1 cellular context compared by ENCODE assay signal in the genomic region with DNA sequence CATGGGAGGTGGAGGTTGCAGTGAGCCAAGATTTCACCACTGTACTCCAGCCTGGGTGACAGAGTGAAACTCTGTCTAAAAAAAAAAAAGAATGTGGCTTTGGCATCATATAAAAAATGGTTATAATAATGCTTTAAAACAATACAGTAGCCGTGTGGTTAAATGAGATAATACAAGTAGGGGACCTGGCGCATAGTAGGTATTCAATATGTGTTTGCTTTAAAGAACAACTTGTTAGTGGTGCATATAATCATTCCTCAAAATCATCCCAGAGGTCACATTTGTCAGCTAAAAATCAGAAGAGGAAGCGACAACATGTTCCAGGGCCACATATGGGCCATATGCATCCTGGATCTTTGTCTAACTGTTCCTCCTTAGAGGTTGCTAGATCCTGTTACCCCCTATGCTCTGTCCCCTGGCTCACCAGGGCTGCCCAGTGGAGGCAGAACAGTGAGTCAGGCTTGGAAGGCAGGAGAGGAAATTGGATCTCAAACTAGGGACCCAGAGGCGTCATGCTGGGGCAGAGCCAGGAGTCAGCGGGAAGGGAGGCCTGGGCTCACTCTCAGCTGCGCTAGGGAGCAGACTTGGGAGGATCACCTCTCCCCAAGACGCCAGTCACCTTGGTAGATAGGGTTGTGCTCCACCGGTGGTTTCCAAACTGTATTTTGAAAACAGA.
A peak's percentile ranks its signal among the peaks of the same experiment; 100 is the strongest.
TF ChIP-seq lines count a peak whose summit lies in the region.

No MANE protein-coding gene starts in this region.

TF ChIP-seq in HepG2, 621 proteins besides CTCF, POLR2A, EP300 and RAD21:
- TF ChIP-seq NCOA5 (CRISPR knock-in tag; IDR thresholded peaks at IDR 0.05) = no peak
- TF ChIP-seq ZNF678 (CRISPR knock-in tag; IDR thresholded peaks at IDR 0.05) = no peak
- TF ChIP-seq AHR (CRISPR knock-in tag; IDR thresholded peaks at IDR 0.05) = no peak
- TF ChIP-seq ZKSCAN1 (IDR thresholded peaks at IDR 0.05; ENCODE audit: low read length) = peak; percentile 58; the same call in 1 of the 2 replicates
- TF ChIP-seq FLYWCH1 (CRISPR knock-in tag; IDR thresholded peaks at IDR 0.05) = no peak
- TF ChIP-seq, protein P1, sequence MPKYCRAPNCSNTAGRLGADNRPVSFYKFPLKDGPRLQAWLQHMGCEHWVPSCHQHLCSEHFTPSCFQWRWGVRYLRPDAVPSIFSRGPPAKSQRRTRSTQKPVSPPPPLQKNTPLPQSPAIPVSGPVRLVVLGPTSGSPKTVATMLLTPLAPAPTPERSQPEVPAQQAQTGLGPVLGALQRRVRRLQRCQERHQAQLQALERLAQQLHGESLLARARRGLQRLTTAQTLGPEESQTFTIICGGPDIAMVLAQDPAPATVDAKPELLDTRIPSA (CRISPR knock-in tag; IDR thresholded peaks at IDR 0.05; ENCODE audit: borderline replicate concordance) = no peak
